ENCODE assay signal across 23 cellular contexts in the genomic region with DNA sequence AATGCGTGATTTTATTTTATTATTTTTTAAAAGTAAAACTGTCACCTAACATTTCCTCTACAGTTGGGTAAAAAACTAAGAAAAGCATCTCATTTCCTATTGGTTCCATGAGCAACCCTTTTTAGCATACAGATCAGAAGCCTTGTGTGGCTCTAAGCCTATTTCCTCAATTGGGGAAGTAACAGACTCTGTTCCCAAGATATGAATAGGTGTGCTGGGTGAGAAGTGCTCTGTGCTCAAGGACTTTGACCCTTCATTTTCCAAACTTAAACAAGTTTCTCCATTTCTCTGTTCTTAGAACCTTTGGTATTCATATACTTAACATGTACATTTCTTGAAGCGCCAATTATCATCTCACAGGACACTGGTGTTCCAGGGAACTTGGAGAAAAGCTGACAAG. TPM values are rescaled to one million over a fixed set of nuclear protein-coding genes. Genes with fewer than 3 reads are reported as not detected.
DNase-seq lines count a peak whose midpoint lies in the region; ATAC-seq, FAIRE-seq and TF ChIP-seq lines count a peak whose summit lies in the region.
"Had no signal": no experiment of that assay in that cellular context is flagged by ENCODE, and none has a peak within 500 bp of the region (broad histone marks: within the 10 kb centered on the region; RNA-seq: fewer than 3 reads in every experiment).

No MANE protein-coding gene starts in this region.

- TF ChIP-seq RAD21 in SK-N-SH (IDR thresholded peaks at IDR 0.05; ENCODE audit: low read length), result no peak

- H3K4me1 ChIP-seq in SK-N-SH (ENCODE audit: control insufficient read depth in 1 of 2, insufficient read depth in 2 of 2, low read depth in 1 of 2, low read length in 1 of 2) (peaks cover 2 to 4% of the 10 kb centered on the region in 2 experiments; a peak in 2 of 4 replicates), astrocyte (ENCODE audit: insufficient read depth, low read length) (no peaks in the 10 kb centered on the region), lung (ENCODE audit: control insufficient read depth in 2 of 2, insufficient read depth in 2 of 2, low read length in 2 of 2) (peaks cover 9% of the 10 kb centered on the region in 2 donors), transverse colon (peaks cover 0 to 49% (median 19%) of the 10 kb centered on the region in 4 donors)
- H3K4me1 ChIP-seq: BE2C had no signal

- H3K27me3 Mint-ChIP-seq in astrocyte (ENCODE audit: low read depth, unreplicated experiment), result no peaks in the 10 kb centered on the region
- H3K27me3 Mint-ChIP-seq: naive B cell; stimulated activated naive CD8-positive, alpha-beta T cell treated with anti-CD3 and anti-CD28 coated beads, Interleukin-15, Interleukin-2, amounts not matched to agents 100 ng/mL and 50 ng/mL, for 24 hours had no signal

- H3K79me2 ChIP-seq in SK-N-SH (ENCODE audit: insufficient read depth), result no peaks in the 10 kb centered on the region
- peaks cover 8% of the 10 kb centered on the region for H3K79me2 ChIP-seq in astrocyte (ENCODE audit: insufficient read depth, low read length)

- in situ Hi-C loops in transverse colon (cut with MboI; ENCODE audit: low pct_ligation_motif_present in 1 of 4, low pct_unique_long_range_greater_than_20kb in 1 of 4, low sequenced_read_pairs in 3 of 4), result no loop called here

- no peaks in the 10 kb centered on the region for H3K9me2 ChIP-seq in SK-N-SH

- TF ChIP-seq EP300 in SK-N-SH (IDR thresholded peaks at IDR 0.05; ENCODE audit: borderline replicate concordance in 1 of 2, low read depth in 1 of 2, low read length in 1 of 2) (no peak), transverse colon (IDR thresholded peaks at IDR 0.05; ENCODE audit: low read depth) (no peak)

- 89% methylated on average over 2 of the region's 2 CpGs for WGBS in SK-N-SH (ENCODE audit: low lambda C conversion rate)
- WGBS in lung, 2 donors, result 81 to 83% methylated on average over 2 of the region's 2 CpGs
- 57 to 72% methylated on average over 2 of the region's 2 CpGs for WGBS in transverse colon (ENCODE audit: low coverage in 1 of 2), 2 donors

- no peak for ATAC-seq in SK-N-SH treated with all-trans-retinoic acid at 6 μM for 48 hours
- no peak for ATAC-seq in lung (ENCODE audit: insufficient read depth, low FRiP score)
- no peak for ATAC-seq in GM21786 (IDR thresholded peaks at IDR 0.05; ENCODE audit: unreplicated experiment)
- ATAC-seq in GM18505 (IDR thresholded peaks at IDR 0.05; ENCODE audit: unreplicated experiment), result no peak
- ATAC-seq: activated CD8-positive, alpha-beta T cell treated with anti-CD3 and anti-CD28 coated beads, Interleukin-2, amount 10 ng/mL, durations not matched to agents 7 days and 5 days; GM12878 had no signal

- no peaks in the 10 kb centered on the region for H3K9me3 Mint-ChIP-seq in astrocyte (ENCODE audit: unreplicated experiment)
- H3K9me3 Mint-ChIP-seq: naive B cell; stimulated activated naive CD8-positive, alpha-beta T cell treated with anti-CD3 and anti-CD28 coated beads, Interleukin-15, Interleukin-2, amounts not matched to agents 100 ng/mL and 50 ng/mL, for 24 hours had no signal

- no peak for TF ChIP-seq CTCF in SK-N-SH (IDR thresholded peaks at IDR 0.05)
- TF ChIP-seq CTCF in astrocyte (IDR thresholded peaks at IDR 0.05; ENCODE audit: insufficient read depth, low read depth, low read length), result no peak
- no peak for TF ChIP-seq CTCF in lung (IDR thresholded peaks at IDR 0.05; ENCODE audit: control extremely low read depth, extremely low read depth)
- no peak for TF ChIP-seq CTCF in transverse colon (IDR thresholded peaks at IDR 0.05)

- H3K27me3 ChIP-seq in SK-N-SH (ENCODE audit: insufficient read depth) (no peaks in the 10 kb centered on the region), astrocyte (ENCODE audit: insufficient read depth, low read length) (no peaks in the 10 kb centered on the region), lung (ENCODE audit: control insufficient read depth, insufficient read depth) (no peaks in the 10 kb centered on the region), transverse colon (no peaks in the 10 kb centered on the region)
- H3K27me3 ChIP-seq: BE2C, body of pancreas, esophagus muscularis mucosa had no signal

- H3F3A ChIP-seq in SK-N-SH (replicated peaks; ENCODE audit: insufficient read depth), result peaks cover 8% of the 10 kb centered on the region

- POLR2A ChIA-PET in SK-N-SH (lab: Yijun Ruan, JAX), result no interaction called here

- H3K4me2 ChIP-seq in SK-N-SH, result peak overlapping the region; percentile 29; the same call in 1 of the 2 replicates
- H3K4me2 ChIP-seq in astrocyte (ENCODE audit: low read length), result peak overlapping the region; percentile 61

- TF ChIP-seq POLR2A in transverse colon (IDR thresholded peaks at IDR 0.05) (no peak), GM18505 (IDR thresholded peaks at IDR 0.05; ENCODE audit: borderline replicate concordance, extremely low read depth, insufficient read depth, insufficient read length) (no peak)

- no peak overlapping the region for H3K9ac ChIP-seq in SK-N-SH
- H3K9ac ChIP-seq in astrocyte (ENCODE audit: low read length), result no peak overlapping the region

- no peak overlapping the region for H2AFZ ChIP-seq in SK-N-SH (ENCODE audit: low read depth)
- H2AFZ ChIP-seq in astrocyte (ENCODE audit: low read depth, low read length), result no peak overlapping the region

- H3K27ac ChIP-seq in SK-N-SH (ENCODE audit: low read depth in 2 of 2, low read length in 1 of 2) (peak overlapping the region in 1 of 2 experiments; percentile 71; a peak in 2 of 4 replicates), astrocyte (ENCODE audit: low read depth, low read length) (no peak overlapping the region), lung (ENCODE audit: low read depth in 1 of 2, low read length in 1 of 2) (peak overlapping the region; percentile 14 to 24), transverse colon (peak overlapping the region; percentile 60 to 71 (median 63))
- H3K27ac ChIP-seq: body of pancreas had no signal

- H3K4me3 ChIP-seq in SK-N-SH (ENCODE audit: low read depth in 2 of 2, low read length in 1 of 2), result no peak overlapping the region
- no peak overlapping the region for H3K4me3 ChIP-seq in astrocyte (ENCODE audit: insufficient read depth, low read depth, low read length)
- H3K4me3 ChIP-seq in lung, result no peak overlapping the region
- no peak overlapping the region for H3K4me3 ChIP-seq in transverse colon
- H3K4me3 ChIP-seq: body of pancreas, esophagus muscularis mucosa, GM12878 had no signal

- H4K20me1 ChIP-seq in SK-N-SH (ENCODE audit: insufficient read depth), result no peaks in the 10 kb centered on the region
- H4K20me1 ChIP-seq in astrocyte (ENCODE audit: insufficient read depth, low read length), result no peaks in the 10 kb centered on the region

- DNase-seq in SK-N-SH, result no peak
- no peak for DNase-seq in astrocyte (ENCODE audit: low read depth)
- DNase-seq in lung (ENCODE audit: low spot score), result no peak
- no peak for DNase-seq in transverse colon
- DNase-seq in NCI-H748 treated with DMSO at 0.1 percent for 48 hours (lab: John Stamatoyannopoulos, UW), result no peak
- DNase-seq: activated CD4-positive, CD25-positive, alpha-beta regulatory T cell treated with anti-CD3 and anti-CD28 coated beads, Interleukin-2, amount 50 U/mL, for 72 hours; activated CD8-positive, alpha-beta T cell treated with anti-CD3 and anti-CD28 coated beads, Interleukin-2, amount 10 ng/mL, durations not matched to agents 7 days and 5 days; activated effector memory CD4-positive, alpha-beta T cell treated with Interleukin-2 at 50 U/mL for 16 hours; activated T-cell treated with anti-CD3 and anti-CD28 coated beads for 4 hours; body of pancreas; effector memory CD4-positive, alpha-beta T cell; H9; naive B cell; NK-92 treated with Interleukin-12 subunit alpha and Interleukin-12 subunit beta, amount 100 ng/mL, for 24 hours; occipital lobe; T-helper 1 cell had no signal

- no peaks in the 10 kb centered on the region for H3K9me3 ChIP-seq in SK-N-SH
- H3K9me3 ChIP-seq in astrocyte (ENCODE audit: insufficient read depth, low read depth, low read length), result no peaks in the 10 kb centered on the region
- H3K9me3 ChIP-seq in lung (ENCODE audit: control insufficient read depth in 2 of 2, insufficient read depth in 1 of 2, low read length in 1 of 2), result no peaks in the 10 kb centered on the region
- H3K9me3 ChIP-seq in transverse colon, result no peaks in the 10 kb centered on the region
- H3K9me3 ChIP-seq: BE2C, body of pancreas, esophagus muscularis mucosa had no signal

- H3K36me3 ChIP-seq in SK-N-SH (replicated peaks in 1 of 2; ENCODE audit: control insufficient read depth in 1 of 2, insufficient read depth in 2 of 2, low read length in 1 of 2), result no peaks in the 10 kb centered on the region
- H3K36me3 ChIP-seq in astrocyte (ENCODE audit: insufficient read depth, low read length), result no peaks in the 10 kb centered on the region
- no peaks in the 10 kb centered on the region for H3K36me3 ChIP-seq in lung (ENCODE audit: control insufficient read depth in 2 of 2, insufficient read depth in 2 of 2, low read length in 2 of 2)
- H3K36me3 ChIP-seq in transverse colon, result no peaks in the 10 kb centered on the region
- H3K36me3 ChIP-seq: BE2C, esophagus muscularis mucosa had no signal

- H3K4me3 Mint-ChIP-seq in astrocyte (ENCODE audit: unreplicated experiment), result no peak overlapping the region
- H3K4me3 Mint-ChIP-seq: activated CD8-positive, alpha-beta T cell treated with anti-CD3 and anti-CD28 coated beads, Interleukin-2, amount 10 ng/mL, durations not matched to agents 7 days and 5 days; H9; stimulated activated naive CD8-positive, alpha-beta T cell treated with anti-CD3 and anti-CD28 coated beads, Interleukin-15, Interleukin-2, amounts not matched to agents 100 ng/mL and 50 ng/mL, for 24 hours had no signal

- CTCF ChIA-PET in SK-N-SH (lab: Yijun Ruan, JAX), result interaction anchor here (0.6 to 2.5 kb wide), 2 partner anchors 24 to 119 kb away, joined by 3 to 9 read pairs; partner anchors contain the start of gene CARMIL1

- H3K27ac Mint-ChIP-seq in astrocyte (ENCODE audit: unreplicated experiment), result peak overlapping the region; percentile 81
- H3K27ac Mint-ChIP-seq: activated CD8-positive, alpha-beta T cell treated with anti-CD3 and anti-CD28 coated beads, Interleukin-2, amount 10 ng/mL, durations not matched to agents 7 days and 5 days; stimulated activated naive CD8-positive, alpha-beta T cell treated with anti-CD3 and anti-CD28 coated beads, Interleukin-15, Interleukin-2, amounts not matched to agents 100 ng/mL and 50 ng/mL, for 24 hours had no signal

- FAIRE-seq in astrocyte (lab: Jason Lieb, UNC), result no peak
- FAIRE-seq: GM12878 had no signal

- peaks cover 2% of the 10 kb centered on the region for H3K36me3 Mint-ChIP-seq in astrocyte (ENCODE audit: low read depth, unreplicated experiment)
- H3K36me3 Mint-ChIP-seq: naive B cell had no signal

- intact Hi-C loops in transverse colon (cut with DNase I; ENCODE audit: low total_unique reads), result no loop called here

- peaks cover 21% of the 10 kb centered on the region for H3K4me1 Mint-ChIP-seq in astrocyte (ENCODE audit: low read depth, unreplicated experiment)

RNA-seq across cellular contexts. Expression of gene CARMIL1, which starts 24.1 kb away (rescaled TPM):
- polyA plus RNA-seq in SK-N-SH (2012; rRNA removed), result 1.7 TPM in 2 replicates
- polyA plus RNA-seq in SK-N-SH (2012; cell fraction: cytosol; rRNA removed), result 2.2 TPM in 2 replicates
- 2.1 and 2.8 TPM in 2 replicates for polyA plus RNA-seq in SK-N-SH (2012; cell fraction: nucleus; rRNA removed)
- 19.1 and 21.3 TPM in 2 replicates for total RNA-seq in astrocyte
- total RNA-seq in lung, result 10 to 100 TPM; 36.5 to 38.3 TPM
- polyA plus RNA-seq in lung, result 10 to 100 TPM in 1 of 2 donors, 1 to 10 TPM in 1; 8.0 to 33.3 TPM
- total RNA-seq in transverse colon, result 10 to 100 TPM; 25.1 to 93.5 (median 61.0) TPM
